In genomic region chr3:89586676-89587075, GRCh38 we compare ENCODE assay signal across 15 cellular contexts.
A peak's percentile ranks its signal among the peaks of the same experiment; 100 is the strongest.
DNase-seq lines count a peak whose midpoint lies in the region; ATAC-seq and TF ChIP-seq lines count a peak whose summit lies in the region.
"Had no signal": no experiment of that assay in that cellular context is flagged by ENCODE, and none has a peak within 500 bp of the region (broad histone marks: within the 10 kb centered on the region; RNA-seq: fewer than 3 reads in every experiment).

No MANE protein-coding gene starts in this region.

- H3K4me3 ChIP-seq in dorsolateral prefrontal cortex: no peak overlapping the region
- no peak overlapping the region for H3K4me3 ChIP-seq in Karpas-422 (ENCODE audit: low read length)
- H3K4me3 ChIP-seq: BLaER1 treated with 17β-estradiol and CSF1 and Interleukin-3, amounts not matched to agents 10 nM and 100 nM had no signal

- H3K9me3 ChIP-seq in Karpas-422 (ENCODE audit: low read length): peaks cover 8% of the 10 kb centered on the region
- H3K9me3 ChIP-seq: BLaER1 treated with 17β-estradiol and CSF1 and Interleukin-3, amounts not matched to agents 10 nM and 100 nM had no signal

- no peak overlapping the region for H3K4me2 ChIP-seq in Karpas-422 (ENCODE audit: low read depth, low read length, poor library complexity, severe bottlenecking)
- H3K4me2 ChIP-seq: BLaER1 treated with 17β-estradiol and CSF1 and Interleukin-3, amounts not matched to agents 10 nM and 100 nM had no signal

- no peak for TF ChIP-seq CTCF in dorsolateral prefrontal cortex (IDR thresholded peaks at IDR 0.05 in 54 of 56, conservative IDR thresholded peaks at IDR 0.05 in 2 of 56; ENCODE audit: low read depth in 1 of 56, partially characterized antibody in 56 of 56)

- peak overlapping the region in 46 of 59 donors; percentile 14 to 85 (median 69) for H3K27ac ChIP-seq in dorsolateral prefrontal cortex
- H3K27ac ChIP-seq in substantia nigra (ENCODE audit: low read depth, low read length, poor library complexity, severe bottlenecking): peak overlapping the region; percentile 47
- no peak overlapping the region for H3K27ac ChIP-seq in Karpas-422 (ENCODE audit: low read length)
- H3K27ac ChIP-seq: BLaER1 treated with 17β-estradiol and CSF1 and Interleukin-3, amounts not matched to agents 10 nM and 100 nM; HL-60 had no signal

- no peaks in the 10 kb centered on the region for H3K9me2 ChIP-seq in Karpas-422 (replicated peaks; ENCODE audit: insufficient read depth, low read length)

- no peaks in the 10 kb centered on the region for H4K20me1 ChIP-seq in Karpas-422 (ENCODE audit: insufficient read depth, low read depth, low read length)
- H4K20me1 ChIP-seq: BLaER1 treated with 17β-estradiol and CSF1 and Interleukin-3, amounts not matched to agents 10 nM and 100 nM had no signal

- H3K79me2 ChIP-seq in Karpas-422 (ENCODE audit: low read length): no peaks in the 10 kb centered on the region

- H2AFZ ChIP-seq in Karpas-422 (ENCODE audit: low read length): no peak overlapping the region

- ATAC-seq in HG03280 (IDR thresholded peaks at IDR 0.05; ENCODE audit: unreplicated experiment): no peak
- ATAC-seq: CD8-positive, alpha-beta T cell had no signal

- H3K4me1 ChIP-seq in Karpas-422 (ENCODE audit: low read length): no peaks in the 10 kb centered on the region

- intact Hi-C loops in dorsolateral prefrontal cortex (cut with DNase I): no loop called here

- no peaks in the 10 kb centered on the region for H3K36me3 ChIP-seq in Karpas-422 (ENCODE audit: insufficient read depth, low read length)
- H3K36me3 ChIP-seq: BLaER1 treated with 17β-estradiol and CSF1 and Interleukin-3, amounts not matched to agents 10 nM and 100 nM had no signal

- peak; percentile 40 for DNase-seq in NCI-H82 (lab: John Stamatoyannopoulos, UW)
- DNase-seq in NCI-H82 treated with DMSO at 0.1 percent for 48 hours (lab: John Stamatoyannopoulos, UW; ENCODE audit: unreplicated experiment): no peak
- DNase-seq in NCI-H146 treated with DMSO at 0.1 percent for 48 hours (lab: John Stamatoyannopoulos, UW; ENCODE audit: unreplicated experiment): peak; percentile 68
- DNase-seq in dorsolateral prefrontal cortex: no peak
- no peak for DNase-seq in substantia nigra (lab: John Stamatoyannopoulos, UW)
- DNase-seq in Karpas-422: no peak
- DNase-seq in DMS153 (lab: John Stamatoyannopoulos, UW): no peak
- DNase-seq: CD8-positive, alpha-beta T cell; COR-L47; DMS79; GDM1; H9 had no signal

- H3K9ac ChIP-seq in Karpas-422 (ENCODE audit: low read length): no peak overlapping the region
- H3K9ac ChIP-seq: BLaER1 treated with 17β-estradiol and CSF1 and Interleukin-3, amounts not matched to agents 10 nM and 100 nM had no signal

- H3K27me3 ChIP-seq in dorsolateral prefrontal cortex (no peaks in the 10 kb centered on the region), Karpas-422 (ENCODE audit: low read length) (no peaks in the 10 kb centered on the region)
- H3K27me3 ChIP-seq: BLaER1 treated with 17β-estradiol and CSF1 and Interleukin-3, amounts not matched to agents 10 nM and 100 nM had no signal

Comparison
In these comparisons a context has a peak if more than half of its experiments do, and no peak if none do; other contexts are left out.
1. DNase-seq: peak in NCI-H82 (single experiment) and NCI-H146 treated with DMSO at 0.1 percent for 48 hours (single experiment); none in NCI-H82 treated with DMSO at 0.1 percent for 48 hours (single experiment), dorsolateral prefrontal cortex (0 of 10), substantia nigra (0 of 49), Karpas-422 (single experiment) and DMS153 (single experiment).